In genomic region chr13:52804202-52804641, GRCh38 we compare ENCODE assay signal across 27 cellular contexts. TPM values are rescaled to one million over a fixed set of nuclear protein-coding genes. Genes with fewer than 3 reads are reported as not detected.
"Had no signal": no experiment of that assay in that cellular context is flagged by ENCODE, and none has a peak within 500 bp of the region (broad histone marks: within the 10 kb centered on the region; RNA-seq: fewer than 3 reads in every experiment).

No MANE protein-coding gene starts in this region.

- H3K4me3 Mint-ChIP-seq: activated CD4-positive, alpha-beta T cell treated with anti-CD3 and anti-CD28 coated beads for 36 hours; activated naive CD8-positive, alpha-beta T cell; activated T-helper 1 cell treated with anti-CD3 and anti-CD28 coated beads, Interleukin-12 subunit alpha, Interleukin-12 subunit beta, Interleukin-2, Interleukin-4 antibody, amounts not matched to agents 30 ng/mL and 10 ng/mL and 1 ng/mL, durations not matched to agents 14 hours and 24 hours and 36 hours; endodermal cell; neural crest cell; stimulated activated naive CD8-positive, alpha-beta T cell treated with anti-CD3 and anti-CD28 coated beads, Interleukin-15, amount 100 ng/mL, for 72 hours; T-helper 2 cell treated with Interferon-gamma antibody and Interleukin-4, amounts not matched to agents 5 μg/mL and 100 μg/mL, for 36 hours; WTC11 had no signal

- H3K9me3 Mint-ChIP-seq: activated T-helper 1 cell treated with anti-CD3 and anti-CD28 coated beads, Interleukin-12 subunit alpha, Interleukin-12 subunit beta, Interleukin-2, Interleukin-4 antibody, amounts not matched to agents 30 ng/mL and 10 ng/mL and 1 ng/mL, durations not matched to agents 14 hours and 24 hours and 36 hours; endodermal cell; naive B cell; stimulated activated naive CD8-positive, alpha-beta T cell treated with anti-CD3 and anti-CD28 coated beads, Interleukin-15, amount 100 ng/mL, for 72 hours; T-helper 2 cell treated with Interferon-gamma antibody and Interleukin-4, amounts not matched to agents 5 μg/mL and 100 μg/mL, for 36 hours; WTC11 had no signal

- H3K36me3 Mint-ChIP-seq: activated naive CD8-positive, alpha-beta T cell; naive B cell; WTC11 had no signal

- H3K4me1 Mint-ChIP-seq: activated CD4-positive, alpha-beta T cell treated with anti-CD3 and anti-CD28 coated beads for 36 hours; endodermal cell had no signal

- H3K36me3 ChIP-seq: suprapubic skin, vagina had no signal

- H3K27me3 ChIP-seq: body of pancreas, vagina had no signal

- H3K27ac ChIP-seq: body of pancreas, suprapubic skin, vagina had no signal

- H3K27ac Mint-ChIP-seq: activated CD4-positive, alpha-beta T cell treated with anti-CD3 and anti-CD28 coated beads for 36 hours; activated naive CD8-positive, alpha-beta T cell; activated T-helper 1 cell treated with anti-CD3 and anti-CD28 coated beads, Interleukin-12 subunit alpha, Interleukin-12 subunit beta, Interleukin-2, Interleukin-4 antibody, amounts not matched to agents 30 ng/mL and 10 ng/mL and 1 ng/mL, durations not matched to agents 14 hours and 24 hours and 36 hours; endodermal cell; naive B cell; stimulated activated naive CD8-positive, alpha-beta T cell treated with anti-CD3 and anti-CD28 coated beads, Interleukin-15, amount 100 ng/mL, for 72 hours; T-helper 2 cell treated with Interferon-gamma antibody and Interleukin-4, amounts not matched to agents 5 μg/mL and 100 μg/mL, for 36 hours; WTC11 had no signal

- ATAC-seq: activated CD4-positive, alpha-beta T cell treated with anti-CD3 and anti-CD28 coated beads for 36 hours; body of pancreas; left ventricle myocardium superior; stimulated activated naive CD8-positive, alpha-beta T cell treated with anti-CD3 and anti-CD28 coated beads, Interleukin-15, amount 100 ng/mL, for 72 hours; WTC11 had no signal

- DNase-seq: activated CD4-positive, alpha-beta T cell treated with anti-CD3 and anti-CD28 coated beads for 36 hours; activated CD4-positive, alpha-beta T cell treated with anti-CD3 and anti-CD28 coated beads, Interleukin-2, amount 50 U/mL, for 48 hours; activated T-cell treated with anti-CD3 and anti-CD28 coated beads for 4 hours; amniotic stem cell; body of pancreas; caudate nucleus; endodermal cell; kidney; left ventricle myocardium superior; naive B cell; retina; stimulated activated CD4-positive, alpha-beta T cell treated with anti-CD3 and anti-CD28 coated beads, Interleukin-2, amount 100 ng/mL, for 24 hours; stimulated activated naive CD8-positive, alpha-beta T cell treated with anti-CD3 and anti-CD28 coated beads, Interleukin-15, amount 100 ng/mL, for 72 hours; trophoblast cell had no signal

- H3K4me1 ChIP-seq: body of pancreas, vagina had no signal

- H3K9me3 ChIP-seq: body of pancreas, suprapubic skin, vagina had no signal

- H3K4me3 ChIP-seq: body of pancreas, suprapubic skin, vagina had no signal

- FAIRE-seq: colon, frontal cortex, kidney had no signal

RNA-seq across cellular contexts. Expression of gene PCDH8, which starts 44.2 kb away (rescaled TPM):
- total RNA-seq: activated CD4-positive, alpha-beta T cell treated with anti-CD3 and anti-CD28 coated beads for 36 hours; activated T-helper 1 cell treated with anti-CD3 and anti-CD28 coated beads, Interleukin-12 subunit alpha, Interleukin-12 subunit beta, Interleukin-2, Interleukin-4 antibody, amounts not matched to agents 30 ng/mL and 10 ng/mL and 1 ng/mL, durations not matched to agents 14 hours and 24 hours and 36 hours; body of pancreas; fibroblast of lung; kidney; left ventricle myocardium superior; mononuclear cell; omental fat pad; posterior vena cava had no signal
